In the genomic region with DNA sequence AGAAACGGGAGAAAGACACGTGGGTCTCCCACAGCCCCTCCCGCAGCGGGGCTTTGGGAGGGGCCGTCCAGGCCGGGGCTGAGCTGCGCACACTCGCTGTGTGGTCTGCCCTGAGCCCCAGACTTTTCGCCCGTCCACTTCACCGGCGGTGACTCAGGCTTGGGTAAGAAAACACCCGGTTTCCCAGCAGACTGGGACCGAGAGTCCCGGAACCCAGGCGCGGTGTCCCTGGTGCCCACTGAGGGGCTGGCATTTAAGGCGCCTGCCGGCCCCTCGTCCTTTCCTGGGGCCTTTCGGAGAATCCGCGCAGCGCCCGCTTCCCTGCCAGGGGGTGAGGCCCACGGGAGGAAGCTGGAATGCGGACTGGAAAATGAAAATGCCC, we compare ENCODE assay signal across 22 cellular contexts.
DNase-seq lines count a peak whose midpoint lies in the region; ATAC-seq and TF ChIP-seq lines count a peak whose summit lies in the region.
"Had no signal": no experiment of that assay in that cellular context is flagged by ENCODE, and none has a peak within 500 bp of the region (broad histone marks: within the 10 kb centered on the region; RNA-seq: fewer than 3 reads in every experiment).

No MANE protein-coding gene starts in this region.

- DNase-seq in RPMI7951 (ENCODE audit: low read depth) (peak; percentile 78), fibroblast of gingiva (ENCODE audit: low read depth) (peak; percentile 51), psoas muscle (no peak), NCI-H2227 (lab: John Stamatoyannopoulos, UW; ENCODE audit: unreplicated experiment) (no peak), SIG-M5 (lab: John Stamatoyannopoulos, UW) (no peak)
- DNase-seq: activated CD4-positive, alpha-beta T cell treated with anti-CD3 and anti-CD28 coated beads for 48 hours; activated CD8-positive, alpha-beta memory T cell treated with anti-CD3 and anti-CD28 coated beads, Interleukin-2, amount 10 ng/mL, durations not matched to agents 7 days and 5 days; activated naive CD8-positive, alpha-beta T cell treated with anti-CD3 and anti-CD28 coated beads for 36 hours; NCI-H2081 treated with DMSO at 0.1 percent for 48 hours; NCI-H524; stimulated activated CD4-positive, alpha-beta T cell treated with anti-CD3 and anti-CD28 coated beads, Interleukin-2, amount 100 ng/mL, for 48 hours; stimulated activated naive CD8-positive, alpha-beta T cell treated with anti-CD3 and anti-CD28 coated beads, Interleukin-15, amount 100 ng/mL, for 72 hours; SW 1271; uterus had no signal

- H3K4me3 ChIP-seq in ACC112 (ENCODE audit: low read depth, low read length), result peak overlapping the region; percentile 63
- H3K4me3 ChIP-seq in psoas muscle, result peak overlapping the region; percentile 7
- H3K4me3 ChIP-seq: HAP-1, neural progenitor cell, uterus had no signal

- H3K27ac ChIP-seq in ACC112 (ENCODE audit: low read depth, low read length) (peak overlapping the region; percentile 65), psoas muscle (no peak overlapping the region)
- H3K27ac ChIP-seq: dorsolateral prefrontal cortex, epithelial cell of prostate, neural progenitor cell, uterus had no signal

- ATAC-seq in psoas muscle (peak in 1 of 4 donors; percentile 22), HG03469 (IDR thresholded peaks at IDR 0.05; ENCODE audit: unreplicated experiment) (no peak), GM21423 (IDR thresholded peaks at IDR 0.05; ENCODE audit: unreplicated experiment) (no peak)
- ATAC-seq: activated CD8-positive, alpha-beta memory T cell treated with anti-CD3 and anti-CD28 coated beads, Interleukin-2, amount 10 ng/mL, durations not matched to agents 7 days and 5 days; activated T-helper 17 cell treated with anti-CD3 and anti-CD28 coated beads, Interleukin-2, amount 50 U/mL, for 72 hours; stimulated activated naive CD8-positive, alpha-beta T cell treated with anti-CD3 and anti-CD28 coated beads, Interleukin-15, amount 100 ng/mL, for 72 hours had no signal

- H3K27me3 ChIP-seq in ACC112 (ENCODE audit: insufficient read depth, low read length), result no peaks in the 10 kb centered on the region
- H3K27me3 ChIP-seq in psoas muscle (ENCODE audit: insufficient read depth in 3 of 3, low read length in 2 of 3), result no peaks in the 10 kb centered on the region
- H3K27me3 ChIP-seq: dorsolateral prefrontal cortex, neural progenitor cell, uterus had no signal

- H3K4me1 ChIP-seq in ACC112 (ENCODE audit: control insufficient read depth, insufficient read depth, low read length, unreplicated experiment) (peaks cover 24% of the 10 kb centered on the region), psoas muscle (no peaks in the 10 kb centered on the region)
- H3K4me1 ChIP-seq: HAP-1, neural progenitor cell, uterus had no signal

- no peaks in the 10 kb centered on the region for H3K36me3 ChIP-seq in ACC112 (ENCODE audit: insufficient read depth, low read length)
- no peaks in the 10 kb centered on the region for H3K36me3 ChIP-seq in psoas muscle (ENCODE audit: insufficient read depth in 1 of 2, low read depth in 1 of 2)
- H3K36me3 ChIP-seq: HAP-1, neural progenitor cell, uterus had no signal

- intact Hi-C loops in psoas muscle (cut with DNase I), result no loop called here

- TF ChIP-seq CTCF in psoas muscle (IDR thresholded peaks at IDR 0.05), result no peak

- WGBS in psoas muscle, 3 donors, result 54 to 72% (median 69%) methylated on average over 27 of the region's 27 CpGs

- H2AFZ ChIP-seq in ACC112 (ENCODE audit: low read length, unreplicated experiment), result peak overlapping the region; percentile 6
- H2AFZ ChIP-seq: neural progenitor cell had no signal

- no peaks in the 10 kb centered on the region for H3K79me2 ChIP-seq in ACC112 (ENCODE audit: control insufficient read depth, insufficient read depth, low read length, unreplicated experiment)

- no peaks in the 10 kb centered on the region for H3K9me3 ChIP-seq in psoas muscle
- H3K9me3 ChIP-seq: HAP-1, uterus had no signal

Comparison
In these comparisons a context has a peak if more than half of its experiments do, and no peak if none do; other contexts are left out.
1. DNase-seq: peak in RPMI7951 (single experiment) and fibroblast of gingiva (single experiment); none in psoas muscle (0 of 2), NCI-H2227 (single experiment) and SIG-M5 (single experiment).